31 cellular contexts compared by ENCODE assay signal in genomic region chr18:35522130-35522959, GRCh38. TPM values are rescaled to one million over a fixed set of nuclear protein-coding genes. Genes with fewer than 3 reads are reported as not detected.
DNase-seq lines count a peak whose midpoint lies in the region; ATAC-seq, FAIRE-seq and TF ChIP-seq lines count a peak whose summit lies in the region.
"Had no signal": no experiment of that assay in that cellular context is flagged by ENCODE, and none has a peak within 500 bp of the region (broad histone marks: within the 10 kb centered on the region; RNA-seq: fewer than 3 reads in every experiment).

No MANE protein-coding gene starts in this region.

- 0% methylated on average over 2 of the region's 2 CpGs for WGBS in HepG2 (ENCODE audit: low lambda C conversion rate)
- 31% methylated on average over 2 of the region's 2 CpGs for WGBS in right lobe of liver (ENCODE audit: insufficient coverage, low coverage, low lambda C conversion rate, missing lambda C conversion rate)
- WGBS in endodermal cell (ENCODE audit: insufficient coverage in 1 of 2, insufficient read length in 1 of 2), 2 experiments: 81 to 91% methylated on average over 2 of the region's 2 CpGs
- WGBS in upper lobe of left lung, 2 donors: 82 to 89% methylated on average over 2 of the region's 2 CpGs
- 96% methylated on average over 2 of the region's 2 CpGs for WGBS in hepatocyte (ENCODE audit: low lambda C conversion rate, missing lambda C conversion rate)

- no peaks in the 10 kb centered on the region for H3K9me3 ChIP-seq in HepG2 (ENCODE audit: low read length)
- no peaks in the 10 kb centered on the region for H3K9me3 ChIP-seq in right lobe of liver
- H3K9me3 ChIP-seq in endodermal cell (ENCODE audit: control insufficient read depth, low read length): peaks cover 6% of the 10 kb centered on the region
- no peaks in the 10 kb centered on the region for H3K9me3 ChIP-seq in upper lobe of left lung
- H3K9me3 ChIP-seq in hepatocyte (ENCODE audit: low read depth): no peaks in the 10 kb centered on the region
- H3K9me3 ChIP-seq: breast epithelium, colonic mucosa, pancreas had no signal

- TF ChIP-seq POLR2A in HepG2 (IDR thresholded peaks at IDR 0.05; ENCODE audit: insufficient read depth in 1 of 2, low read depth in 2 of 2, low read length in 2 of 2) (no peak), right lobe of liver (IDR thresholded peaks at IDR 0.05) (no peak), upper lobe of left lung (IDR thresholded peaks at IDR 0.05) (no peak), GM18505 (IDR thresholded peaks at IDR 0.05; ENCODE audit: borderline replicate concordance, extremely low read depth, insufficient read depth, insufficient read length) (no peak)

- H3K79me2 ChIP-seq in HepG2 (ENCODE audit: insufficient read depth, low read length) (no peaks in the 10 kb centered on the region), hepatocyte (no peaks in the 10 kb centered on the region)

- no peaks in the 10 kb centered on the region for H3K9me2 ChIP-seq in hepatocyte (replicated peaks; ENCODE audit: insufficient read depth)

- no peaks in the 10 kb centered on the region for H3K27me3 ChIP-seq in HepG2 (ENCODE audit: control insufficient read depth in 1 of 2, insufficient read depth in 2 of 2, low read length in 2 of 2)
- H3K27me3 ChIP-seq in right lobe of liver: no peaks in the 10 kb centered on the region
- H3K27me3 ChIP-seq in endodermal cell (ENCODE audit: control insufficient read depth, insufficient read depth, low read length, poor library complexity, severe bottlenecking): no peaks in the 10 kb centered on the region
- H3K27me3 ChIP-seq in upper lobe of left lung: no peaks in the 10 kb centered on the region
- no peaks in the 10 kb centered on the region for H3K27me3 ChIP-seq in hepatocyte
- H3K27me3 ChIP-seq: breast epithelium, colonic mucosa, pancreas had no signal

- H3K36me3 ChIP-seq in HepG2 (replicated peaks in 1 of 2; ENCODE audit: control insufficient read depth in 1 of 2, insufficient read depth in 2 of 2, low read length in 2 of 2) (no peaks in the 10 kb centered on the region), right lobe of liver (no peaks in the 10 kb centered on the region), endodermal cell (ENCODE audit: control insufficient read depth, insufficient read depth, low read length) (no peaks in the 10 kb centered on the region), upper lobe of left lung (no peaks in the 10 kb centered on the region), hepatocyte (replicated peaks; ENCODE audit: insufficient read depth, low read depth) (no peaks in the 10 kb centered on the region)
- H3K36me3 ChIP-seq: breast epithelium, colonic mucosa, pancreas had no signal

- FAIRE-seq in HepG2 (lab: Jason Lieb, UNC): no peak
- FAIRE-seq: pancreas had no signal

- H3K4me2 ChIP-seq in HepG2 (ENCODE audit: low read depth, low read length) (peak overlapping the region; percentile 25), hepatocyte (no peak overlapping the region)

- DNase-seq in HepG2 (ENCODE audit: low spot score): no peak
- DNase-seq in right lobe of liver: no peak
- peak; percentile 17 for DNase-seq in NCI-H345 treated with DMSO at 0.1 percent for 48 hours (lab: John Stamatoyannopoulos, UW; ENCODE audit: unreplicated experiment)
- no peak for DNase-seq in endodermal cell
- no peak for DNase-seq in upper lobe of left lung
- DNase-seq in effector CD8-positive, alpha-beta T cell (lab: John Stamatoyannopoulos, UW): no peak
- DNase-seq in hepatocyte (ENCODE audit: low spot score): no peak
- DNase-seq: activated CD4-positive, alpha-beta T cell treated with anti-CD3 and anti-CD28 coated beads, Interleukin-2, amount 10 ng/mL, durations not matched to agents 7 days and 5 days; activated effector memory CD4-positive, alpha-beta T cell treated with Interleukin-2 at 50 U/mL for 16 hours; activated T-cell treated with anti-CD3 and anti-CD28 coated beads, Interleukin-2, amount 50 U/mL, for 1 hour; CD8-positive, alpha-beta memory T cell; colonic mucosa; GDM1; GM23248; immature natural killer cell; left cardiac atrium; NCI-H1048; NCI-H187; NCI-H774; pancreas; substantia nigra; T-cell; trophoblast cell had no signal

- H3K27me3 Mint-ChIP-seq in endodermal cell (ENCODE audit: insufficient read depth): peaks cover 2% of the 10 kb centered on the region

- BruUV-seq in HepG2 (replicated peaks; lab: Mats Ljungman, UMichigan): no TSS peak

- H3K9me3 Mint-ChIP-seq in endodermal cell: peaks cover 3% of the 10 kb centered on the region
- H3K9me3 Mint-ChIP-seq: activated CD4-positive, alpha-beta T cell treated with anti-CD3 and anti-CD28 coated beads, Interleukin-2, amount 10 ng/mL, durations not matched to agents 7 days and 5 days; CD8-positive, alpha-beta memory T cell; immature natural killer cell; stimulated activated memory B cell treated with anti-CD40 and anti-IgM and Interleukin-4, amounts not matched to agents 10 μg/mL and 1 μg/mL and 100 μg/mL, for 72 hours; T-cell; WTC11 had no signal

- POLR2A ChIA-PET in HepG2 (lab: Yijun Ruan, JAX): interaction anchor here (1.0 kb wide), 1 partner anchor 25 kb away, joined by 4 read pairs; the partner anchor contains the start of gene INO80C

- H4K20me1 ChIP-seq in HepG2 (ENCODE audit: insufficient read depth, low read length) (no peaks in the 10 kb centered on the region), hepatocyte (ENCODE audit: insufficient read depth, poor library complexity, severe bottlenecking) (no peaks in the 10 kb centered on the region)

- in situ Hi-C loops in HepG2 (cut with HindIII; ENCODE audit: extremely low pct_ligation_motif_present, low pct_unique_long_range_greater_than_20kb): no loop called here

- no peak overlapping the region for H2AFZ ChIP-seq in HepG2 (ENCODE audit: low read length)
- H2AFZ ChIP-seq in hepatocyte: no peak overlapping the region
- H2AFZ ChIP-seq: GM23248 had no signal

- no peak for TF ChIP-seq EP300 in HepG2 (IDR thresholded peaks at IDR 0.05; ENCODE audit: low read depth in 2 of 2, low read length in 2 of 2)
- no peak for TF ChIP-seq EP300 in HepG2 (CRISPR knock-in tag; IDR thresholded peaks at IDR 0.05; ENCODE audit: borderline replicate concordance)
- no peak for TF ChIP-seq EP300 in upper lobe of left lung (IDR thresholded peaks at IDR 0.05)

- no peak for TF ChIP-seq RAD21 in HepG2 (CRISPR knock-in tag; IDR thresholded peaks at IDR 0.05)

- peak; percentile 60 for ATAC-seq in HepG2
- ATAC-seq in right lobe of liver: no peak
- no peak for ATAC-seq in upper lobe of left lung (ENCODE audit: low FRiP score in 2 of 2)
- ATAC-seq in GM18505 (IDR thresholded peaks at IDR 0.05; ENCODE audit: unreplicated experiment): no peak
- ATAC-seq: pancreas; stimulated activated memory B cell treated with anti-CD40 and anti-IgM and Interleukin-4, amounts not matched to agents 10 μg/mL and 1 μg/mL and 100 μg/mL, for 72 hours; T-cell; WTC11 had no signal

- no peak overlapping the region for H3K4me3 Mint-ChIP-seq in endodermal cell
- H3K4me3 Mint-ChIP-seq: activated CD4-positive, alpha-beta T cell treated with anti-CD3 and anti-CD28 coated beads, Interleukin-2, amount 10 ng/mL, durations not matched to agents 7 days and 5 days; activated naive CD8-positive, alpha-beta T cell; IgD-negative memory B cell; immature natural killer cell; stimulated activated memory B cell treated with anti-CD40 and anti-IgM and Interleukin-4, amounts not matched to agents 10 μg/mL and 1 μg/mL and 100 μg/mL, for 72 hours; T-cell; WTC11 had no signal

- CTCF ChIA-PET in HepG2 (lab: Yijun Ruan, JAX; ENCODE audit: low intra/inter-chr PET ratio, low total read pairs): no interaction called here

- H3K4me1 Mint-ChIP-seq in endodermal cell: peaks cover 46% of the 10 kb centered on the region

- H3K27ac Mint-ChIP-seq in endodermal cell: peak overlapping the region; percentile 82
- H3K27ac Mint-ChIP-seq: activated CD4-positive, alpha-beta T cell treated with anti-CD3 and anti-CD28 coated beads, Interleukin-2, amount 10 ng/mL, durations not matched to agents 7 days and 5 days; activated naive CD8-positive, alpha-beta T cell; IgD-negative memory B cell; stimulated activated memory B cell treated with anti-CD40 and anti-IgM and Interleukin-4, amounts not matched to agents 10 μg/mL and 1 μg/mL and 100 μg/mL, for 72 hours; T-cell; WTC11 had no signal

- TF ChIP-seq CTCF in HepG2 (CRISPR knock-in tag; IDR thresholded peaks at IDR 0.05) (no peak), right lobe of liver (IDR thresholded peaks at IDR 0.05) (no peak), endodermal cell (conservative IDR thresholded peaks at IDR 0.05) (no peak), upper lobe of left lung (IDR thresholded peaks at IDR 0.05) (no peak), hepatocyte (IDR thresholded peaks at IDR 0.05; ENCODE audit: poor library complexity) (no peak)

- no peak overlapping the region for H3K27ac ChIP-seq in HepG2 (ENCODE audit: extremely low read length, insufficient read depth, low read length)
- no peak overlapping the region for H3K27ac ChIP-seq in right lobe of liver
- H3K27ac ChIP-seq in endodermal cell (ENCODE audit: low read depth, low read length): no peak overlapping the region
- H3K27ac ChIP-seq in upper lobe of left lung: no peak overlapping the region
- no peak overlapping the region for H3K27ac ChIP-seq in hepatocyte
- H3K27ac ChIP-seq: breast epithelium, colonic mucosa, GM23248, pancreas, RWPE1, skin epidermis had no signal

- intact Hi-C loops in HepG2 (cut with micrococcal nuclease; ENCODE audit: unreplicated experiment) (no loop called here), right lobe of liver (cut with DNase I) (no loop called here)

- no peak overlapping the region for H3K9ac ChIP-seq in HepG2 (ENCODE audit: insufficient read depth, low read depth, low read length)
- H3K9ac ChIP-seq in endodermal cell (ENCODE audit: extremely low read depth, low read length, poor library complexity, severe bottlenecking): no peak overlapping the region
- H3K9ac ChIP-seq: GM23248 had no signal

- H3K4me1 ChIP-seq in HepG2 (ENCODE audit: insufficient read depth, low read length) (peaks cover 58% of the 10 kb centered on the region), right lobe of liver (peaks cover 0 to 21% (median 0%) of the 10 kb centered on the region in 4 donors), endodermal cell (ENCODE audit: control insufficient read depth, insufficient read depth, low read length) (peaks cover 11% of the 10 kb centered on the region), upper lobe of left lung (peaks cover 11 to 34% (median 18%) of the 10 kb centered on the region in 4 donors), hepatocyte (ENCODE audit: insufficient read depth) (peaks cover 8% of the 10 kb centered on the region)
- H3K4me1 ChIP-seq: colonic mucosa had no signal

- H3K36me3 Mint-ChIP-seq in endodermal cell (ENCODE audit: low read depth): no peaks in the 10 kb centered on the region
- H3K36me3 Mint-ChIP-seq: activated naive CD8-positive, alpha-beta T cell; CD8-positive, alpha-beta memory T cell; immature natural killer cell; stimulated activated memory B cell treated with anti-CD40 and anti-IgM and Interleukin-4, amounts not matched to agents 10 μg/mL and 1 μg/mL and 100 μg/mL, for 72 hours; T-cell; WTC11 had no signal

- H3K4me3 ChIP-seq in HepG2 (replicated peaks in 1 of 3; ENCODE audit: insufficient read depth in 1 of 3, low read depth in 2 of 3, low read length in 3 of 3) (no peak overlapping the region), right lobe of liver (no peak overlapping the region), endodermal cell (ENCODE audit: low read length) (no peak overlapping the region), upper lobe of left lung (no peak overlapping the region), hepatocyte (no peak overlapping the region)
- H3K4me3 ChIP-seq: breast epithelium, colonic mucosa, GM23248, pancreas, skin epidermis had no signal

RNA-seq across cellular contexts. Expression of gene INO80C, which starts 24.6 kb away (rescaled TPM):
- total RNA-seq in HepG2 (2016; rRNA removed; fragmentation: Illumina TruSeq; extraction: Trizol) (8.2 and 10.8 TPM in 2 replicates), right lobe of liver (10 to 100 TPM in 3 of 6 experiments, 1 to 10 TPM in 3; 6.4 to 12.7 (median 9.7) TPM), endodermal cell (10 to 100 TPM; 31.1 to 31.9 TPM), upper lobe of left lung (10 to 100 TPM in 5 of 6 donors, 1 to 10 TPM in 1; 8.7 to 87.0 (median 19.6) TPM), hepatocyte (16.5 and 16.6 TPM in 2 replicates)
- total RNA-seq in HepG2 (2016; cell fraction: cytosol; rRNA removed; fragmentation: Illumina TruSeq; extraction: Trizol; ENCODE audit: low read depth): 5.2 and 7.5 TPM in 2 replicates
- total RNA-seq in HepG2 (2016; cell fraction: insoluble cytoplasmic fraction; rRNA removed; fragmentation: Illumina TruSeq; extraction: Trizol): 6.6 and 9.8 TPM in 2 replicates
- total RNA-seq in HepG2 (2016; cell fraction: membrane; rRNA removed; fragmentation: Illumina TruSeq; extraction: Trizol): 4.8 and 6.6 TPM in 2 replicates
- 11.1 and 13.4 TPM in 2 replicates for total RNA-seq in HepG2 (2016; cell fraction: nucleus; rRNA removed; fragmentation: Illumina TruSeq; extraction: Trizol)
- polyA plus RNA-seq in HepG2 (2011; rRNA removed) (15.4 and 20.5 TPM in 2 replicates), hepatocyte (25.1 and 42.2 TPM in 2 replicates)
- 17.9 and 18.5 TPM in 2 replicates for polyA plus RNA-seq in HepG2 (2011; cell fraction: cytosol; rRNA removed)
- 14.5 and 18.5 TPM in 2 replicates for polyA plus RNA-seq in HepG2 (2011; cell fraction: nucleus; rRNA removed)
- polyA plus RNA-seq in HepG2 (2012): 17.4 and 24.1 TPM in 2 replicates
- polyA plus RNA-seq in HepG2 (2016; cell fraction: cytosol; fragmentation: Illumina TruSeq; extraction: Trizol; ENCODE audit: low read depth): 8.6 and 12.5 TPM in 2 replicates
- 40.1 and 41.8 TPM in 2 replicates for polyA plus RNA-seq in HepG2 (2016; cell fraction: insoluble cytoplasmic fraction; fragmentation: Illumina TruSeq; extraction: Trizol; ENCODE audit: low read depth)
- 13.6 and 13.7 TPM in 2 replicates for polyA plus RNA-seq in HepG2 (2016; cell fraction: membrane; fragmentation: Illumina TruSeq; extraction: Trizol; ENCODE audit: low read depth)
- 27.3 and 33.7 TPM in 2 replicates for polyA plus RNA-seq in HepG2 (2016; cell fraction: nucleus; fragmentation: Illumina TruSeq; extraction: Trizol; ENCODE audit: insufficient read depth, low read depth)
- polyA minus RNA-seq in HepG2 (2011; rRNA and poly(A)+ RNA removed; ENCODE audit: low replicate concordance): 9.7 and 18.8 TPM in 2 replicates
- 6.5 TPM in 2 replicates for polyA minus RNA-seq in HepG2 (2011; cell fraction: cytosol; rRNA and poly(A)+ RNA removed)
- 19.0 and 30.3 TPM in 2 replicates for polyA minus RNA-seq in HepG2 (2011; cell fraction: nucleus; rRNA and poly(A)+ RNA removed)
- 32.4 TPM for polyA plus RNA-seq in endodermal cell (2013, experiment 1 of 2)
- polyA plus RNA-seq in endodermal cell (2013, experiment 2 of 2): 27.4 TPM

RNA-seq across cellular contexts. Expression of gene GALNT1, which starts 59.2 kb away (rescaled TPM):
- total RNA-seq in HepG2 (2016; rRNA removed; fragmentation: Illumina TruSeq; extraction: Trizol) (100 and 101 TPM in 2 replicates), right lobe of liver (10 to 100 TPM; 28.0 to 47.4 (median 40.4) TPM), endodermal cell (100 to 1,000 TPM in 1 of 2 donors, 10 to 100 TPM in 1; 82.5 to 102 TPM), upper lobe of left lung (10 to 100 TPM; 15.0 to 70.9 (median 38.3) TPM), hepatocyte (222 and 231 TPM in 2 replicates)
- total RNA-seq in HepG2 (2016; cell fraction: cytosol; rRNA removed; fragmentation: Illumina TruSeq; extraction: Trizol; ENCODE audit: low read depth): 24.4 and 25.0 TPM in 2 replicates
- 97.8 and 106 TPM in 2 replicates for total RNA-seq in HepG2 (2016; cell fraction: insoluble cytoplasmic fraction; rRNA removed; fragmentation: Illumina TruSeq; extraction: Trizol)
- total RNA-seq in HepG2 (2016; cell fraction: membrane; rRNA removed; fragmentation: Illumina TruSeq; extraction: Trizol): 103 and 117 TPM in 2 replicates
- 57.3 and 63.3 TPM in 2 replicates for total RNA-seq in HepG2 (2016; cell fraction: nucleus; rRNA removed; fragmentation: Illumina TruSeq; extraction: Trizol)
- polyA plus RNA-seq in HepG2 (2011; rRNA removed) (29.5 and 41.1 TPM in 2 replicates), hepatocyte (240 and 271 TPM in 2 replicates)
- polyA plus RNA-seq in HepG2 (2011; cell fraction: cytosol; rRNA removed): 16.2 and 27.6 TPM in 2 replicates
- polyA plus RNA-seq in HepG2 (2011; cell fraction: nucleus; rRNA removed): 5.3 and 6.6 TPM in 2 replicates
- 30.9 and 42.2 TPM in 2 replicates for polyA plus RNA-seq in HepG2 (2012)
- polyA plus RNA-seq in HepG2 (2016; cell fraction: cytosol; fragmentation: Illumina TruSeq; extraction: Trizol; ENCODE audit: low read depth): 23.9 and 26.1 TPM in 2 replicates
- 75.7 and 83.7 TPM in 2 replicates for polyA plus RNA-seq in HepG2 (2016; cell fraction: insoluble cytoplasmic fraction; fragmentation: Illumina TruSeq; extraction: Trizol; ENCODE audit: low read depth)
- 57.2 and 64.0 TPM in 2 replicates for polyA plus RNA-seq in HepG2 (2016; cell fraction: membrane; fragmentation: Illumina TruSeq; extraction: Trizol; ENCODE audit: low read depth)
- polyA plus RNA-seq in HepG2 (2016; cell fraction: nucleus; fragmentation: Illumina TruSeq; extraction: Trizol; ENCODE audit: insufficient read depth, low read depth): 52.0 and 52.9 TPM in 2 replicates
- polyA minus RNA-seq in HepG2 (2011; rRNA and poly(A)+ RNA removed; ENCODE audit: low replicate concordance): 26.4 and 26.8 TPM in 2 replicates
- 38.5 and 40.9 TPM in 2 replicates for polyA minus RNA-seq in HepG2 (2011; cell fraction: cytosol; rRNA and poly(A)+ RNA removed)
- 29.9 and 36.9 TPM in 2 replicates for polyA minus RNA-seq in HepG2 (2011; cell fraction: nucleus; rRNA and poly(A)+ RNA removed)
- polyA plus RNA-seq in endodermal cell (2013, experiment 1 of 2): 62.3 TPM
- 59.3 TPM for polyA plus RNA-seq in endodermal cell (2013, experiment 2 of 2)
